ENCODE assay signal across 21 cellular contexts in the genomic region with DNA sequence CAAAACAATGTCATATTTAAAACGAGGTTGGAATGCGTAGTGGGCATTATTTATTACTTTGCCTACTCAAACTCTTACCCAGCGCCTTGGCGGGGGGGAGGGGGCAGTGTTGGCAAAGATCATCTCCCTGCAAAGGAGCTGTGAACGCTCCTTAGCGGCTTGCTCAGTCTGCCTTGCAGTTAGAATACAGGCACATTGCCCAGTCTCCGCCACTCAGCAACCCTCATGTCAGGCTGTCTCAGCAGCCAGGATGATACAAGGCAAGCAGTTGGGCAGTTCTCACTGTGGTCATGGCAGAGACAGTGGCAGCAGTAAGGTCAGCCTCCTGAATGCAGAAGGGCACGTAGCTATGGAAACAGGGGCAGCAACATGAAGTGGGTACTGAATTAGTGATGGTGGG.
A peak's percentile ranks its signal among the peaks of the same experiment; 100 is the strongest.
DNase-seq lines count a peak whose midpoint lies in the region; TF ChIP-seq lines count a peak whose summit lies in the region.
"Had no signal": no experiment of that assay in that cellular context is flagged by ENCODE, and none has a peak within 500 bp of the region (broad histone marks: within the 10 kb centered on the region; RNA-seq: fewer than 3 reads in every experiment).

No MANE protein-coding gene starts in this region.

- 61 to 77% methylated on average over 4 to 8 of the region's 8 CpGs for WGBS in transverse colon (ENCODE audit: low coverage in 1 of 2), 2 donors

- intact Hi-C loops in transverse colon (cut with DNase I; ENCODE audit: low total_unique reads) = no loop called here

- no peak overlapping the region for H3K27ac ChIP-seq in transverse colon
- H3K27ac ChIP-seq: GM23248, PC-9, SJSA1 had no signal

- no peak for TF ChIP-seq EP300 in transverse colon (IDR thresholded peaks at IDR 0.05; ENCODE audit: low read depth)

- H3K9me3 ChIP-seq in transverse colon = no peaks in the 10 kb centered on the region
- H3K9me3 ChIP-seq: BE2C, SJSA1 had no signal

- H3K36me3 ChIP-seq in transverse colon = no peaks in the 10 kb centered on the region
- H3K36me3 ChIP-seq: BE2C, SJSA1 had no signal

- H3K4me1 ChIP-seq in transverse colon = no peaks in the 10 kb centered on the region
- H3K4me1 ChIP-seq: BE2C, SJSA1 had no signal

- TF ChIP-seq CTCF in transverse colon (IDR thresholded peaks at IDR 0.05) = no peak

- no peaks in the 10 kb centered on the region for H3K27me3 ChIP-seq in transverse colon
- H3K27me3 ChIP-seq: BE2C had no signal

- no peak overlapping the region for H3K4me3 ChIP-seq in transverse colon
- H3K4me3 ChIP-seq: GM23248, PC-9, SJSA1 had no signal

- TF ChIP-seq POLR2A in transverse colon (IDR thresholded peaks at IDR 0.05) = no peak

- DNase-seq in NCI-H748 (lab: John Stamatoyannopoulos, UW; ENCODE audit: unreplicated experiment) (peak; percentile 1), NCI-H748 treated with DMSO at 0.1 percent for 48 hours (lab: John Stamatoyannopoulos, UW) (no peak), RPMI8226 (peak; percentile 10), medulla oblongata (ENCODE audit: extremely low spot score) (peak; percentile 28), AG08395 (ENCODE audit: low spot score) (no peak), transverse colon (no peak), NK-92 (lab: John Stamatoyannopoulos, UW; ENCODE audit: unreplicated experiment) (no peak)
- DNase-seq: BE2C; CD8-positive, alpha-beta memory T cell; DMS153; DND-41; GM23248; H7; KBM-7; MM.1S; NCI-H2029; NCI-H2171; NCI-H82; PC-9; Right ventricle myocardium superior had no signal

- in situ Hi-C loops in transverse colon (cut with MboI; ENCODE audit: low pct_ligation_motif_present in 1 of 4, low pct_unique_long_range_greater_than_20kb in 1 of 4, low sequenced_read_pairs in 3 of 4) = no loop called here

Comparison
In these comparisons a context has a peak if more than half of its experiments do, and no peak if none do; other contexts are left out.
1. DNase-seq: peak in NCI-H748 (single experiment), RPMI8226 (single experiment) and medulla oblongata (single experiment); none in NCI-H748 treated with DMSO at 0.1 percent for 48 hours (single experiment), AG08395 (single experiment), transverse colon (single experiment) and NK-92 (single experiment).